In the genomic region with DNA sequence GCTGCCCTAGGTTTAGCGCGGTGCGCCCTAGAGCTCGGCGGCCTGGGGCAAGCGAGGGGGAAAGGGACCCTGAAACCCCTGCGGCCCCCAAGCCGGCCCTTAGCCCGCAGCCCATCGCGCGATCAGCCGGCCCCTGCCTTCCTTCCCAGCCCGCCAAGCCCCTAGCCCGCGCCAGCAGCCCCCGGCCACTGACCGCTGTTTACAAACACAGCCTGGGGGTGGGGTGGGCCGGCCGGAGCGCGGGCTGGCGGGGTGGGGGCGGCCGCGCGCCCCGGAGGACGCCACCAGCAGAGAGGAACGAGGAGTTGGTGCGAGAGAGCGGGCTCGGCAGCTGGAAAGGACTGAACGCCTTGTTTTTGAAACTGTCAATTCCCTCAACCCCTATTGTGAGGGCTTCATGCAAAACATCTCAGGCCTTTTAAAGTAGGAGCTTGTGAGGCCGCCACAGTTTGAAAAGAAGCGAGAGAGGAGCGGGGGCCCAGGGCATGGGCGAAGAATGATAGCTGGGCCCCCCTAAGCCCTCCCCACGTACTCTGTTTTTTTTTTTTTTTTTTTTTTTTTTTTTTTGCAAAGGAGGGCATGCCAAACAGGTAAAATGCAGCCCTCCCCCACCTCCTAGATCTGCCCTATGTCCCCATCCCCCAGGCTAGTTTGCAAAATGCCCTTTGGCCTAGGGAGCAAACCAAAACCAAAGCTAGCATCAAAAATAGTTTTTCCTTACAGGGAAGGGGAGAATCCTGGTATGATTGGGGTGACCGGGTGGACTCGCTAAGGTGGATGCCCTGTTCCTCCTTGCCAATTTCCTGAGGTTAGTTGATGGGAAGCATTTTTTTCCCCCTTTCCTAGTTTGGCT, we compare ENCODE assay signal across 14 cellular contexts. TPM values are rescaled to one million over a fixed set of nuclear protein-coding genes. Genes with fewer than 3 reads are reported as not detected.
A peak's percentile ranks its signal among the peaks of the same experiment; 100 is the strongest.
DNase-seq lines count a peak whose midpoint lies in the region; ATAC-seq, FAIRE-seq and TF ChIP-seq lines count a peak whose summit lies in the region.
"Had no signal": no experiment of that assay in that cellular context is flagged by ENCODE, and none has a peak within 500 bp of the region (broad histone marks: within the 10 kb centered on the region; RNA-seq: fewer than 3 reads in every experiment).

No MANE protein-coding gene starts in this region.

- ATAC-seq in left cardiac atrium, result peak; percentile 47 to 65
- ATAC-seq in GM18861 (IDR thresholded peaks at IDR 0.05; ENCODE audit: unreplicated experiment), result no peak

- no peak overlapping the region for H3K27ac Mint-ChIP-seq in activated CD4-positive, alpha-beta memory T cell treated with anti-CD3 and anti-CD28 coated beads, Interleukin-2, amount 10 ng/mL, durations not matched to agents 7 days and 5 days

- DNase-seq in AG08396 (ENCODE audit: low spot score), result peak; percentile 54
- DNase-seq in astrocyte of the hippocampus (ENCODE audit: low read depth, low spot score), result peak; percentile 69
- DNase-seq in left cardiac atrium, result no peak
- peak; percentile 39 to 68 (median 62) for DNase-seq in ovary
- DNase-seq in HTR-8/SVneo (ENCODE audit: insufficient read length, low spot score), result no peak
- DNase-seq in SHP77 (lab: John Stamatoyannopoulos, UW), result no peak
- DNase-seq in activated CD4-positive, alpha-beta memory T cell treated with anti-CD3 and anti-CD28 coated beads, Interleukin-2, amount 10 ng/mL, durations not matched to agents 7 days and 5 days, result no peak
- DNase-seq: activated CD8-positive, alpha-beta memory T cell treated with anti-CD3 and anti-CD28 coated beads, Interleukin-2, amount 50 U/mL, for 4 hours; Kasumi-1; stimulated activated CD4-positive, alpha-beta T cell treated with anti-CD3 and anti-CD28 coated beads, Interleukin-12 subunit alpha, Interleukin-12 subunit beta, amount 100 ng/mL, for 4 hours had no signal

- H3K4me3 ChIP-seq in ovary, result peak overlapping the region; percentile 45
- H3K4me3 ChIP-seq: BLaER1 had no signal

- intact Hi-C loops in left cardiac atrium (cut with DNase I), result no loop called here
- intact Hi-C loops in ovary (cut with DNase I), result loop anchor here in 1 of 4 donors (10.0 kb wide), 1 partner anchor 814 kb away; a partner anchor contains a TSS

- peak overlapping the region; percentile 66 to 68 for H3K27ac ChIP-seq in ovary
- H3K27ac ChIP-seq: BLaER1, epithelial cell of prostate had no signal

- TF ChIP-seq EP300 in ovary (IDR thresholded peaks at IDR 0.05), result no peak

- no peaks in the 10 kb centered on the region for H3K9me3 ChIP-seq in ovary

- no peak for FAIRE-seq in HTR-8/SVneo (lab: Jason Lieb, UNC)
- FAIRE-seq: RCC 7860 had no signal

- POLR2A ChIA-PET in activated CD4-positive, alpha-beta memory T cell treated with anti-CD3 and anti-CD28 coated beads, Interleukin-2, amount 10 ng/mL, durations not matched to agents 7 days and 5 days (lab: Charles Lee), result no interaction called here

- peaks cover 58% of the 10 kb centered on the region for H3K27me3 Mint-ChIP-seq in activated CD4-positive, alpha-beta memory T cell treated with anti-CD3 and anti-CD28 coated beads, Interleukin-2, amount 10 ng/mL, durations not matched to agents 7 days and 5 days

- WGBS in ovary, 3 donors, result 15 to 20% (median 17%) methylated on average over 41 of the region's 41 CpGs

- no peaks in the 10 kb centered on the region for H3K9me3 Mint-ChIP-seq in activated CD4-positive, alpha-beta memory T cell treated with anti-CD3 and anti-CD28 coated beads, Interleukin-2, amount 10 ng/mL, durations not matched to agents 7 days and 5 days

- H3K36me3 Mint-ChIP-seq in activated CD4-positive, alpha-beta memory T cell treated with anti-CD3 and anti-CD28 coated beads, Interleukin-2, amount 10 ng/mL, durations not matched to agents 7 days and 5 days (ENCODE audit: low read depth), result no peaks in the 10 kb centered on the region

- H3K4me1 ChIP-seq in ovary (ENCODE audit: insufficient read depth), result peaks cover 5% of the 10 kb centered on the region
- H3K4me1 ChIP-seq: BLaER1 had no signal

- no peaks in the 10 kb centered on the region for H3K36me3 ChIP-seq in ovary
- H3K36me3 ChIP-seq: BLaER1 had no signal

- no peak overlapping the region for H3K4me3 Mint-ChIP-seq in activated CD4-positive, alpha-beta memory T cell treated with anti-CD3 and anti-CD28 coated beads, Interleukin-2, amount 10 ng/mL, durations not matched to agents 7 days and 5 days

- CTCF ChIA-PET in activated CD4-positive, alpha-beta memory T cell treated with anti-CD3 and anti-CD28 coated beads, Interleukin-2, amount 10 ng/mL, durations not matched to agents 7 days and 5 days (lab: Charles Lee), result interaction anchor here (0.6 to 1.7 kb wide), 2 partner anchors 15 to 139 kb away, joined by 3 to 6 read pairs; no protein-coding TSS in a partner anchor

- no peaks in the 10 kb centered on the region for H3K27me3 ChIP-seq in ovary

- H3K4me1 Mint-ChIP-seq in activated CD4-positive, alpha-beta memory T cell treated with anti-CD3 and anti-CD28 coated beads, Interleukin-2, amount 10 ng/mL, durations not matched to agents 7 days and 5 days, result no peaks in the 10 kb centered on the region

- no peak for TF ChIP-seq POLR2A in ovary (IDR thresholded peaks at IDR 0.05)

- no peak for TF ChIP-seq CTCF in ovary (IDR thresholded peaks at IDR 0.05)

RNA-seq across cellular contexts. Expression of a gene that starts 15.0 kb away (rescaled TPM):
- 1 to 10 TPM; 1.9 to 2.0 TPM for total RNA-seq in left cardiac atrium
- 1 to 10 TPM; 1.1 to 4.2 (median 3.4) TPM for total RNA-seq in ovary
- 1 to 10 TPM; 1.1 to 1.7 TPM for polyA plus RNA-seq in ovary
- total RNA-seq in activated CD4-positive, alpha-beta memory T cell treated with anti-CD3 and anti-CD28 coated beads, Interleukin-2, amount 10 ng/mL, durations not matched to agents 7 days and 5 days, result under 1 TPM; 0.25 to 0.38 TPM

RNA-seq across cellular contexts. Expression of a gene that starts 23.6 kb away (rescaled TPM):
- total RNA-seq in left cardiac atrium (10 to 100 TPM; 26.1 to 30.3 TPM), ovary (10 to 100 TPM; 32.3 to 55.1 (median 43.7) TPM)
- 10 to 100 TPM; 23.6 to 27.4 TPM for polyA plus RNA-seq in ovary
- total RNA-seq in activated CD4-positive, alpha-beta memory T cell treated with anti-CD3 and anti-CD28 coated beads, Interleukin-2, amount 10 ng/mL, durations not matched to agents 7 days and 5 days, result 10 to 100 TPM; 43.0 to 49.9 TPM

Comparison
In these comparisons a context has a peak if more than half of its experiments do, and no peak if none do; other contexts are left out.
1. DNase-seq: peak in AG08396 (single experiment), astrocyte of the hippocampus (single experiment) and ovary (5 of 5); none in left cardiac atrium (single experiment), HTR-8/SVneo (single experiment), SHP77 (0 of 2) and activated CD4-positive, alpha-beta memory T cell treated with anti-CD3 and anti-CD28 coated beads, Interleukin-2, amount 10 ng/mL, durations not matched to agents 7 days and 5 days (single experiment).